Comparison of ENCODE assay signal across 12 cellular contexts in genomic region chr10:110456523-110457091, GRCh38. TPM values are rescaled to one million over a fixed set of nuclear protein-coding genes. Genes with fewer than 3 reads are reported as not detected.
A peak's percentile ranks its signal among the peaks of the same experiment; 100 is the strongest.
DNase-seq lines count a peak whose midpoint lies in the region; ATAC-seq, FAIRE-seq and TF ChIP-seq lines count a peak whose summit lies in the region.
"Had no signal": no experiment of that assay in that cellular context is flagged by ENCODE, and none has a peak within 500 bp of the region (broad histone marks: within the 10 kb centered on the region; RNA-seq: fewer than 3 reads in every experiment).

No MANE protein-coding gene starts in this region.

- H3K27me3 ChIP-seq in left ventricle myocardium inferior (ENCODE audit: low read depth) (no peaks in the 10 kb centered on the region), foreskin keratinocyte (no peaks in the 10 kb centered on the region)
- H3K27me3 ChIP-seq: thyroid gland had no signal

- intact Hi-C loops in left cardiac atrium (cut with DNase I) (no loop called here), left ventricle myocardium inferior (cut with micrococcal nuclease) (no loop called here)

- H3K27ac ChIP-seq in left ventricle myocardium inferior (replicated peaks) (no peak overlapping the region), foreskin keratinocyte (no peak overlapping the region)
- H3K27ac ChIP-seq: thyroid gland had no signal

- TF ChIP-seq CTCF in left ventricle myocardium inferior (IDR thresholded peaks at IDR 0.05; ENCODE audit: borderline replicate concordance) (no peak), foreskin keratinocyte (conservative IDR thresholded peaks at IDR 0.05) (no peak)

- DNase-seq in left cardiac atrium (peak; percentile 49), left ventricle myocardium inferior (no peak), RPMI8226 (peak; percentile 50), foreskin keratinocyte (peak; percentile 58 to 75), urothelium cell line (ENCODE audit: low spot score) (no peak), NCI-H748 treated with DMSO at 0.1 percent for 48 hours (lab: John Stamatoyannopoulos, UW) (no peak)
- DNase-seq: activated CD4-positive, alpha-beta T cell treated with anti-CD3 and anti-CD28 coated beads, Interleukin-2, amount 50 U/mL, for 1 hour; activated naive CD4-positive, alpha-beta T cell treated with Interleukin-2 at 50 U/mL for 16 hours; NCI-H526 had no signal

- H3K9me3 ChIP-seq in left ventricle myocardium inferior (replicated peaks) = no peaks in the 10 kb centered on the region
- H3K9me3 ChIP-seq: thyroid gland had no signal

- H3K36me3 ChIP-seq in left ventricle myocardium inferior = no peaks in the 10 kb centered on the region
- H3K36me3 ChIP-seq: thyroid gland had no signal

- FAIRE-seq in urothelium cell line (lab: Jason Lieb, UNC) = peak; percentile 30

- peak; percentile 82 to 86 for ATAC-seq in left cardiac atrium
- ATAC-seq in foreskin keratinocyte = peak; percentile 79
- no peak for ATAC-seq in HG02884 (IDR thresholded peaks at IDR 0.05; ENCODE audit: unreplicated experiment)
- no peak for ATAC-seq in HG02970 (IDR thresholded peaks at IDR 0.05; ENCODE audit: low FRiP score, unreplicated experiment)

- H3K4me1 ChIP-seq in left ventricle myocardium inferior = peaks cover 32% of the 10 kb centered on the region
- peaks cover 15% of the 10 kb centered on the region for H3K4me1 ChIP-seq in foreskin keratinocyte

- no peak overlapping the region for H3K4me3 ChIP-seq in left ventricle myocardium inferior
- H3K4me3 ChIP-seq: thyroid gland had no signal

RNA-seq across cellular contexts. Expression of gene DUSP5, which starts 41.1 kb away (rescaled TPM):
- total RNA-seq in left cardiac atrium (10 to 100 TPM in 1 of 2 donors, 1 to 10 TPM in 1; 8.9 to 14.3 TPM), left ventricle myocardium inferior (15.0 TPM), foreskin keratinocyte (89.9 and 105 TPM in 2 replicates)
- polyA plus RNA-seq in foreskin keratinocyte = 60.4 and 75.6 TPM in 2 replicates

Comparison
In these comparisons a context has a peak if more than half of its experiments do, and no peak if none do; other contexts are left out.
1. DNase-seq: peak in left cardiac atrium (single experiment), RPMI8226 (single experiment) and foreskin keratinocyte (2 of 2); none in left ventricle myocardium inferior (single experiment), urothelium cell line (single experiment) and NCI-H748 treated with DMSO at 0.1 percent for 48 hours (single experiment).
2. ATAC-seq: peak in left cardiac atrium (2 of 2) and foreskin keratinocyte (single experiment); none in HG02884 (single experiment) and HG02970 (single experiment).